ENCODE assay signal across 26 cellular contexts in genomic region chr1:82411604-82412003, GRCh38.
"Had no signal": no experiment of that assay in that cellular context is flagged by ENCODE, and none has a peak within 500 bp of the region (broad histone marks: within the 10 kb centered on the region; RNA-seq: fewer than 3 reads in every experiment).

No MANE protein-coding gene starts in this region.

- H3K9me3 ChIP-seq: colonic mucosa, esophagus squamous epithelium, gastrocnemius medialis, heart right ventricle, left lung, lower lobe of right lung, mucosa of descending colon had no signal

- H3K27ac ChIP-seq: colonic mucosa, epithelial cell of prostate, esophagus squamous epithelium, gastrocnemius medialis, heart right ventricle, left lung, lower lobe of right lung had no signal

- FAIRE-seq: endometrium, islet of Langerhans, keratinocyte had no signal

- H3K27me3 ChIP-seq: colonic mucosa, esophagus squamous epithelium, gastrocnemius medialis, heart right ventricle, left lung had no signal

- H3K4me3 ChIP-seq: colonic mucosa, esophagus squamous epithelium, gastrocnemius medialis, heart right ventricle, left lung, lower lobe of right lung, mucosa of descending colon had no signal

- DNase-seq: colonic mucosa; cortex of kidney; effector CD8-positive, alpha-beta T cell; effector memory CD8-positive, alpha-beta T cell; endodermal cell; erythroblast; esophagus squamous epithelium; foreskin fibroblast; foreskin melanocyte; gastrocnemius medialis; glutamatergic neuron; head of caudate nucleus; heart right ventricle; hippocampal formation; left cardiac atrium; left lung; left ventricle myocardium superior; lower lobe of right lung; mesenchymal stem cell; mucosa of descending colon; naive B cell had no signal

- H3K36me3 ChIP-seq: colonic mucosa, esophagus squamous epithelium, gastrocnemius medialis, heart right ventricle, left lung, lower lobe of right lung had no signal

- H3K4me1 ChIP-seq: colonic mucosa, esophagus squamous epithelium, gastrocnemius medialis, heart right ventricle, left lung, lower lobe of right lung had no signal

- ATAC-seq: effector memory CD8-positive, alpha-beta T cell; esophagus mucosa; gastrocnemius medialis; heart right ventricle; left cardiac atrium; left lung; left ventricle myocardium superior; lower lobe of right lung; mucosa of descending colon had no signal
